8 cellular contexts compared by ENCODE assay signal in genomic region chr10:92517034-92517655, GRCh38. TPM values are rescaled to one million over a fixed set of nuclear protein-coding genes. Genes with fewer than 3 reads are reported as not detected.
DNase-seq lines count a peak whose midpoint lies in the region; ATAC-seq and TF ChIP-seq lines count a peak whose summit lies in the region.

No MANE protein-coding gene starts in this region.

- DNase-seq in GM10266 (ENCODE audit: extremely low spot score) (peak; percentile 59), NCI-H446 treated with DMSO at 0.1 percent for 48 hours (lab: John Stamatoyannopoulos, UW) (peak; percentile 1), cerebellar cortex (ENCODE audit: low spot score) (peak; percentile 87), left lung (peak in 1 of 2 donors; percentile 44)
- peak; percentile 41 for DNase-seq in activated CD4-positive, alpha-beta T cell treated with anti-CD3 and anti-CD28 coated beads for 1 hour
- DNase-seq in stimulated activated CD4-positive, alpha-beta T cell treated with anti-CD3 and anti-CD28 coated beads, TNF-alpha, amount 100 ng/mL, for 48 hours (ENCODE audit: low read depth in 3 of 3), result peak; percentile 32 to 55 (median 39)

- intact Hi-C loops in left lung (cut with DNase I), result loop anchor here in 1 of 2 donors (5.0 kb wide), 1 partner anchor 55 kb away; the partner anchor contains the start of gene IDE

- no peak overlapping the region for H3K4me3 ChIP-seq in left lung

- H3K4me1 ChIP-seq in left lung, result no peaks in the 10 kb centered on the region

- TF ChIP-seq CTCF in GM10266 (IDR thresholded peaks at IDR 0.05; ENCODE audit: control insufficient read depth, insufficient read depth, low read depth, missing control alignments) (peak; percentile 66), left lung (IDR thresholded peaks at IDR 0.05) (peak; percentile 66 to 80)

- no peaks in the 10 kb centered on the region for H3K27me3 ChIP-seq in left lung

- ATAC-seq in HG03039 (IDR thresholded peaks at IDR 0.05; ENCODE audit: unreplicated experiment), result peak; percentile 70
- peak; percentile 96 for ATAC-seq in left lung
- no peak for ATAC-seq in HG03196 (IDR thresholded peaks at IDR 0.05; ENCODE audit: unreplicated experiment)

- H3K36me3 ChIP-seq in left lung, result peaks cover 0 to 13% of the 10 kb centered on the region in 2 donors

- no peak overlapping the region for H3K27ac ChIP-seq in left lung

- H3K9me3 ChIP-seq in left lung, result no peaks in the 10 kb centered on the region

RNA-seq across cellular contexts. Expression of gene IDE, which starts 56.7 kb away (rescaled TPM):
- 10 to 100 TPM; 41.2 to 50.2 TPM for total RNA-seq in left lung
